8 cellular contexts compared by ENCODE assay signal in genomic region chr3:14145236-14145635, GRCh38. TPM values are rescaled to one million over a fixed set of nuclear protein-coding genes. Genes with fewer than 3 reads are reported as not detected.
DNase-seq lines count a peak whose midpoint lies in the region; ATAC-seq, FAIRE-seq and TF ChIP-seq lines count a peak whose summit lies in the region.

No MANE protein-coding gene starts in this region.

- H3K36me3 Mint-ChIP-seq in IgD-negative memory B cell: peaks cover 6% of the 10 kb centered on the region
- H3K36me3 Mint-ChIP-seq in naive thymus-derived CD8-positive, alpha-beta T cell: peaks cover 0 to 43% (median 17%) of the 10 kb centered on the region in 3 donors

- no peaks in the 10 kb centered on the region for H3K27me3 Mint-ChIP-seq in IgD-negative memory B cell
- no peaks in the 10 kb centered on the region for H3K27me3 Mint-ChIP-seq in naive thymus-derived CD8-positive, alpha-beta T cell

- intact Hi-C loops in A673 (cut with micrococcal nuclease; ENCODE audit: unreplicated experiment) (no loop called here), posterior cingulate gyrus (cut with DNase I) (no loop called here)

- no peak for TF ChIP-seq CTCF in A673 (conservative IDR thresholded peaks at IDR 0.05; ENCODE audit: low read depth, low read length)
- no peak for TF ChIP-seq CTCF in choroid plexus epithelial cell (conservative IDR thresholded peaks at IDR 0.05; ENCODE audit: low read depth, low read length)

- no peak for ATAC-seq in naive thymus-derived CD8-positive, alpha-beta T cell

- CTCF ChIA-PET in A673 (lab: Charles Lee): interaction anchor here (1.9 to 2.7 kb wide), 2 partner anchors 20 to 249 kb away, joined by 4 to 9 read pairs; partner anchors contain the start of genes CHCHD4 and TMEM43

- H3K4me3 Mint-ChIP-seq in IgD-negative memory B cell: peak overlapping the region in 1 of 4 donors; percentile 33
- H3K4me3 Mint-ChIP-seq in naive thymus-derived CD8-positive, alpha-beta T cell: peak overlapping the region in 7 of 10 donors; percentile 7 to 84 (median 58)

- H3K9me3 ChIP-seq in A673 (ENCODE audit: low read depth, low read length, poor library complexity, severe bottlenecking): no peaks in the 10 kb centered on the region

- TSS peak; percentile 53 for BruUV-seq in A673 (replicated peaks; lab: Mats Ljungman, UMichigan)

- H3K36me3 ChIP-seq in A673 (ENCODE audit: insufficient read depth, low read length, poor library complexity, severe bottlenecking): peaks cover 25% of the 10 kb centered on the region

- DNase-seq in A673 (ENCODE audit: low spot score): no peak
- DNase-seq in choroid plexus epithelial cell (ENCODE audit: low read depth): peak; percentile 71
- peak in 1 of 10 donors; percentile 11 for DNase-seq in naive thymus-derived CD8-positive, alpha-beta T cell
- no peak for DNase-seq in stimulated activated naive CD4-positive, alpha-beta T cell treated with Interleukin-2 at 50 U/mL for 16 hours (lab: John Stamatoyannopoulos, UW)
- DNase-seq in frontal cortex (ENCODE audit: low spot score in 2 of 2): no peak
- DNase-seq in posterior cingulate gyrus: no peak
- no peak for DNase-seq in nucleus accumbens (lab: John Stamatoyannopoulos, UW)

- H3K27me3 ChIP-seq in A673 (replicated peaks; ENCODE audit: insufficient read depth, low read depth, low read length, poor library complexity): no peaks in the 10 kb centered on the region

- peak overlapping the region; percentile 96 to 99 (median 99) for H3K27ac Mint-ChIP-seq in IgD-negative memory B cell
- peak overlapping the region; percentile 98 to 100 (median 99) for H3K27ac Mint-ChIP-seq in naive thymus-derived CD8-positive, alpha-beta T cell

- H3K27ac ChIP-seq in A673 (ENCODE audit: low read depth, low read length, poor library complexity, severe bottlenecking): peak overlapping the region; percentile 72

- H3K4me1 Mint-ChIP-seq in IgD-negative memory B cell: peaks cover 10 to 16% (median 14%) of the 10 kb centered on the region in 3 donors
- peaks cover 24 to 62% (median 54%) of the 10 kb centered on the region in 4 donors for H3K4me1 Mint-ChIP-seq in naive thymus-derived CD8-positive, alpha-beta T cell

- H3K9me3 Mint-ChIP-seq in IgD-negative memory B cell: no peaks in the 10 kb centered on the region
- no peaks in the 10 kb centered on the region for H3K9me3 Mint-ChIP-seq in naive thymus-derived CD8-positive, alpha-beta T cell

- H3K4me1 ChIP-seq in A673 (ENCODE audit: insufficient read depth, low read length, poor library complexity, severe bottlenecking): peaks cover 27% of the 10 kb centered on the region

- POLR2A ChIA-PET in A673 (lab: Charles Lee; ENCODE audit: low non-redundant PET): no interaction called here
- POLR2A ChIA-PET in naive thymus-derived CD8-positive, alpha-beta T cell (lab: Charles Lee): interaction anchor here (1.1 to 6.0 kb wide), 5 partner anchors 17 to 249 kb away, joined by 3 to 63 read pairs (median 10); partner anchors contain the start of genes CHCHD4, LSM3, TMEM43 and XPC

- no peak overlapping the region for H3K4me3 ChIP-seq in A673 (ENCODE audit: low read depth, low read length, poor library complexity, severe bottlenecking)
- H3K4me3 ChIP-seq in choroid plexus epithelial cell (ENCODE audit: low read depth, low read length): no peak overlapping the region

- FAIRE-seq in frontal cortex (lab: Jason Lieb, UNC): no peak

RNA-seq across cellular contexts. Expression of gene TMEM43, which starts 20.4 kb away (rescaled TPM):
- total RNA-seq in A673 (2021) (50.8 and 55.6 TPM in 2 replicates), frontal cortex (38.7 TPM)
- 40.0 TPM for polyA plus RNA-seq in IgD-negative memory B cell
- 10 to 100 TPM; 50.8 to 52.4 TPM for total RNA-seq in naive thymus-derived CD8-positive, alpha-beta T cell
- 10 to 100 TPM; 45.6 to 65.0 (median 56.0) TPM for polyA plus RNA-seq in naive thymus-derived CD8-positive, alpha-beta T cell

RNA-seq across cellular contexts. Expression of gene CHCHD4, which starts 20.6 kb away (rescaled TPM):
- 30.3 and 33.5 TPM in 2 replicates for total RNA-seq in A673 (2021)
- 18.7 TPM for polyA plus RNA-seq in IgD-negative memory B cell
- 1 to 10 TPM; 9.1 to 9.6 TPM for total RNA-seq in naive thymus-derived CD8-positive, alpha-beta T cell
- polyA plus RNA-seq in naive thymus-derived CD8-positive, alpha-beta T cell: 10 to 100 TPM in 2 of 3 donors, 1 to 10 TPM in 1; 6.8 to 15.8 (median 11.5) TPM
- total RNA-seq in frontal cortex: 8.6 TPM

RNA-seq across cellular contexts. Expression of gene XPC, which starts 33.2 kb away (rescaled TPM):
- total RNA-seq in A673 (2021) (57.2 and 58.2 TPM in 2 replicates), frontal cortex (9.8 TPM)
- 40.6 TPM for polyA plus RNA-seq in IgD-negative memory B cell
- 10 to 100 TPM; 90.9 to 95.2 TPM for total RNA-seq in naive thymus-derived CD8-positive, alpha-beta T cell
- 10 to 100 TPM; 28.5 to 49.6 (median 49.4) TPM for polyA plus RNA-seq in naive thymus-derived CD8-positive, alpha-beta T cell

RNA-seq across cellular contexts. Expression of gene LSM3, which starts 33.4 kb away (rescaled TPM):
- 24.3 and 29.4 TPM in 2 replicates for total RNA-seq in A673 (2021)
- polyA plus RNA-seq in IgD-negative memory B cell: 25.3 TPM
- 10 to 100 TPM; 10.4 to 11.6 TPM for total RNA-seq in naive thymus-derived CD8-positive, alpha-beta T cell
- polyA plus RNA-seq in naive thymus-derived CD8-positive, alpha-beta T cell: 10 to 100 TPM; 20.8 to 26.5 (median 24.8) TPM
- 13.5 TPM for total RNA-seq in frontal cortex
